9 cellular contexts compared by ENCODE assay signal in the genomic region with DNA sequence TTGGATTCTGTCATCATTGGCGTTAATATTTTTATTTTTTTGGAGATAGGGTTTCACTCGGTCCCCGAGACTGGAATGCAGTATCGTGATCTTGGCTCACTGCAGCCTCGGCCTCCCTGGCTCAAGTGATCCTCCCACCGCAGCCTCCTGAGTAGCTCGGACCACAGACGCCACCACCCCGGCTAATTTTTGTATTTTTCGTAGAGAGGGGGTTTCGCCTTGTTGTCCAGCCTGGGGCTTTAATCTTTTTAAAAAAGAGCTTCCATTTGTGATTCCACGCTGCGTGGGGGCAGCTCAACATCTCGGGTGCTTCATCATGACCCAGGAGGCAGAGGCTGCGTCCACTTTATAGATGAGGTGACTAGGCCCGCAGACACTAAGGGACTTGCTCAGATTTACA. TPM values are rescaled to one million over a fixed set of nuclear protein-coding genes. Genes with fewer than 3 reads are reported as not detected.
DNase-seq lines count a peak whose midpoint lies in the region; ATAC-seq, FAIRE-seq and TF ChIP-seq lines count a peak whose summit lies in the region.
"Had no signal": no experiment of that assay in that cellular context is flagged by ENCODE, and none has a peak within 500 bp of the region (broad histone marks: within the 10 kb centered on the region; RNA-seq: fewer than 3 reads in every experiment).

No MANE protein-coding gene starts in this region.

- TF ChIP-seq CTCF in Caco-2 (IDR thresholded peaks at IDR 0.05; ENCODE audit: insufficient read depth in 1 of 2, low read depth in 1 of 2, low read length in 1 of 2, severe bottlenecking in 1 of 2, unreplicated experiment in 1 of 2) (no peak), OCI-LY3 (IDR thresholded peaks at IDR 0.05; ENCODE audit: low read depth, low read length) (no peak), osteoblast (IDR thresholded peaks at IDR 0.05; ENCODE audit: extremely low read depth, low read depth, low read length) (no peak)

- H3K27ac ChIP-seq in OCI-LY3 (ENCODE audit: low read length) (no peak overlapping the region), osteoblast (ENCODE audit: low read depth, low read length) (peak overlapping the region; percentile 83)

- peaks cover 63% of the 10 kb centered on the region for H3K79me2 ChIP-seq in OCI-LY3 (ENCODE audit: low read length)
- H3K79me2 ChIP-seq in osteoblast (ENCODE audit: insufficient read depth, low read length): peaks cover 62% of the 10 kb centered on the region

- peak overlapping the region; percentile 93 for H3K4me3 Mint-ChIP-seq in Caco-2 (ENCODE audit: unreplicated experiment)
- peak overlapping the region; percentile 98 to 99 for H3K4me3 Mint-ChIP-seq in effector memory CD8-positive, alpha-beta T cell

- H3K9me3 ChIP-seq in Caco-2 (no peaks in the 10 kb centered on the region), OCI-LY3 (ENCODE audit: insufficient read depth, low read length) (no peaks in the 10 kb centered on the region), osteoblast (ENCODE audit: low read depth, low read length) (no peaks in the 10 kb centered on the region)

- H2AFZ ChIP-seq in OCI-LY3 (ENCODE audit: low read depth, low read length) (no peak overlapping the region), osteoblast (ENCODE audit: low read length) (no peak overlapping the region)

- peaks cover 38% of the 10 kb centered on the region for H3K36me3 Mint-ChIP-seq in Caco-2 (ENCODE audit: insufficient read depth, unreplicated experiment)
- H3K36me3 Mint-ChIP-seq in effector memory CD8-positive, alpha-beta T cell (ENCODE audit: insufficient read depth): peaks cover 25% of the 10 kb centered on the region

- H3K4me1 Mint-ChIP-seq in Caco-2 (ENCODE audit: low read depth, unreplicated experiment): peaks cover 32% of the 10 kb centered on the region
- peaks cover 42 to 44% of the 10 kb centered on the region in 2 donors for H3K4me1 Mint-ChIP-seq in effector memory CD8-positive, alpha-beta T cell (ENCODE audit: low read depth in 2 of 2)

- POLR2A ChIA-PET in Caco-2 (lab: Charles Lee): interaction anchor here (0.8 to 0.9 kb wide), 2 partner anchors 83 to 556 kb away, joined by 4 to 5 read pairs; no protein-coding TSS in a partner anchor

- ATAC-seq in effector memory CD8-positive, alpha-beta T cell (replicated peaks): no peak
- no peak for ATAC-seq in HG02610 (IDR thresholded peaks at IDR 0.05; ENCODE audit: unreplicated experiment)

- intact Hi-C loops in Caco-2 (cut with micrococcal nuclease; ENCODE audit: unreplicated experiment): loop anchor here (5.0 kb wide), 1 partner anchor 570 kb away; a partner anchor contains a TSS

- H3K4me2 ChIP-seq in OCI-LY3 (ENCODE audit: low read length): peak overlapping the region; percentile 99
- peak overlapping the region; percentile 90 for H3K4me2 ChIP-seq in osteoblast (ENCODE audit: insufficient read depth, low read length)

- BruUV-seq in Caco-2 (replicated peaks; lab: Mats Ljungman, UMichigan): no TSS peak

- peak overlapping the region; percentile 91 for H3K27ac Mint-ChIP-seq in Caco-2 (ENCODE audit: unreplicated experiment)
- peak overlapping the region in 1 of 2 donors; percentile 98 for H3K27ac Mint-ChIP-seq in effector memory CD8-positive, alpha-beta T cell

- DNase-seq in Caco-2 (no peak), osteoblast (ENCODE audit: insufficient read length, low spot score, missing footprints) (no peak), urothelium cell line (ENCODE audit: low spot score) (no peak), NCI-H2196 (lab: John Stamatoyannopoulos, UW; ENCODE audit: unreplicated experiment) (no peak), GOT3 (lab: John Stamatoyannopoulos, UW) (no peak)
- no peak for DNase-seq in effector memory CD8-positive, alpha-beta T cell
- DNase-seq: stimulated activated naive CD4-positive, alpha-beta T cell treated with Interleukin-2 at 50 U/mL for 16 hours had no signal

- CTCF ChIA-PET in Caco-2 (lab: Charles Lee): interaction anchor here (0.6 to 1.0 kb wide), 3 partner anchors 22 to 617 kb away, joined by 3 to 6 read pairs (median 4); a partner anchor contains a TSS

- H4K20me1 ChIP-seq in OCI-LY3 (ENCODE audit: insufficient read depth, low read length): 0 out of 2 replicates have a peak, but pooled peaks cover 12% of the 10 kb centered on the region
- H4K20me1 ChIP-seq in osteoblast (ENCODE audit: insufficient read depth, low read length): peaks cover 13% of the 10 kb centered on the region

- H3K9ac ChIP-seq in OCI-LY3 (ENCODE audit: low read length): peak overlapping the region; percentile 100

- H3K27me3 Mint-ChIP-seq in Caco-2 (ENCODE audit: insufficient read depth, unreplicated experiment): no peaks in the 10 kb centered on the region
- H3K27me3 Mint-ChIP-seq in effector memory CD8-positive, alpha-beta T cell: peaks cover 3 to 6% of the 10 kb centered on the region in 2 donors

- H3K4me3 ChIP-seq in Caco-2 (ENCODE audit: low read depth, low read length): peak overlapping the region; percentile 85
- peak overlapping the region; percentile 100 for H3K4me3 ChIP-seq in OCI-LY3 (ENCODE audit: low read length)
- H3K4me3 ChIP-seq in osteoblast (ENCODE audit: insufficient read depth, low read length): peak overlapping the region; percentile 97

- FAIRE-seq in urothelium cell line (lab: Jason Lieb, UNC): no peak

- H3K36me3 ChIP-seq in Caco-2 (ENCODE audit: control insufficient read depth, insufficient read depth, low read length) (no peaks in the 10 kb centered on the region; the same call in 1 of the 2 replicates), OCI-LY3 (replicated peaks; ENCODE audit: low read depth, low read length) (peaks cover 8% of the 10 kb centered on the region), osteoblast (ENCODE audit: insufficient read depth, low read length) (peaks cover 4% of the 10 kb centered on the region)

- H3K27me3 ChIP-seq in Caco-2 (replicated peaks; ENCODE audit: control insufficient read depth, insufficient read depth, low read length) (no peaks in the 10 kb centered on the region), OCI-LY3 (ENCODE audit: low read depth, low read length) (no peaks in the 10 kb centered on the region), osteoblast (ENCODE audit: insufficient read depth, low read length) (no peaks in the 10 kb centered on the region)

- no peaks in the 10 kb centered on the region for H3K9me3 Mint-ChIP-seq in Caco-2 (ENCODE audit: unreplicated experiment)
- H3K9me3 Mint-ChIP-seq in effector memory CD8-positive, alpha-beta T cell: no peaks in the 10 kb centered on the region

- peaks cover 25% of the 10 kb centered on the region for H3K4me1 ChIP-seq in Caco-2
- peaks cover 24% of the 10 kb centered on the region for H3K4me1 ChIP-seq in OCI-LY3 (ENCODE audit: low read length)
- H3K4me1 ChIP-seq in osteoblast (ENCODE audit: insufficient read depth, low read length): peaks cover 29% of the 10 kb centered on the region

RNA-seq across cellular contexts. Expression of a gene that starts 1.5 kb away (rescaled TPM):
- total RNA-seq in Caco-2 (2022): 44.4 and 50.6 TPM in 2 replicates
- 20.3 and 23.5 TPM in 2 replicates for total RNA-seq in osteoblast

RNA-seq across cellular contexts. Expression of a gene that starts 16.4 kb away (rescaled TPM):
- total RNA-seq in Caco-2 (2022) (0.74 and 1.7 TPM in 2 replicates), osteoblast (not detected in 2 replicates)
